In the genomic region with DNA sequence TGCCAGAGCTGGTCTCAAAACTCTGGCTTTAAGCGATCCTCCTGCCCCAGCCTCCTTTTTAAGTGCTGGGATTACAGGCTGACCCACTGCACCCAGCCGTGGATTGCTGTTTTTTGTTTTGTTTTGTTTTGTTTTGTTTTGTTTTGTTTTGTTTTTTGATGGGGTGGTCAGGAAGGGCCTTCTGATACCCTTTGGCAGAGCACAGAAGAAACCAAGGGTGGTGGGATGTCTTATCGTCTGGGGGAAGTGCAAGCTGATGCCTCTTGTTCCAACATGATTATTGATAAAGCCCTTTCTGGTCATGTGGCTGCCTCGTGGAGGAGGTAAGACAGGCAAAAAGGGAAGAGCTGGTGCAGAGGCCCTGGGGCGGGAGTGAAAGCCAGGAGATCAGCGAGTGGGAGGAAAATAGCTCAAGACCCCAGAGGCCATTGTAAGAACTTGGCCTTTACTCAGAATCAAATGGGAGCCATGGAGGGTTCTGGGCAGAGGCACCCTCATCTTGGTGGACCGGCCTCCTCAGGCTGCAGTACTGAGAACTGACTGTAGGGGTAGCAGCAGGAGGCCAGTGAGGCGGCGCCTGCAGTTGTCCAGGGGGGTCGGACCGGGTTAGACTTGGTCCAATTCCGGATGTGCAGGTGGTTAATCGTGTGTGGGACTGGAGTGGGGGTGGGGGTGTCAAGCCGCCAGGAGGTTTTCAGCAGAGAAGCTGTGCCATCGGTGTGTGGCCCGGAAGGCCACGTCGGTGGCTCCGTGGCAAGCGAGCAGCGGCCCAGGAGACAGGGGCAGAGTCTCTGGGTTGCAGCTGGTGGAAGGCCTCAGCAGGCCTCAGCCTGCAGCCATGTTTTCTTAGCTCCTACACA, we compare ENCODE assay signal across 8 cellular contexts.
DNase-seq lines count a peak whose midpoint lies in the region; ATAC-seq and TF ChIP-seq lines count a peak whose summit lies in the region.

No MANE protein-coding gene starts in this region.

- H3K9me3 ChIP-seq in endodermal cell (ENCODE audit: control insufficient read depth, low read length) (no peaks in the 10 kb centered on the region), gastrocnemius medialis (no peaks in the 10 kb centered on the region)

- in situ Hi-C loops in gastrocnemius medialis (cut with MboI; ENCODE audit: low sequenced_read_pairs in 4 of 4) = no loop called here

- intact Hi-C loops in gastrocnemius medialis (cut with DNase I; ENCODE audit: low total_unique reads) = no loop called here

- H3K4me3 Mint-ChIP-seq in endodermal cell = no peak overlapping the region

- peaks cover 15% of the 10 kb centered on the region for H3K4me1 Mint-ChIP-seq in endodermal cell

- H3K9me3 Mint-ChIP-seq in endodermal cell = no peaks in the 10 kb centered on the region

- ATAC-seq in gastrocnemius medialis = no peak
- ATAC-seq in GM18502 (IDR thresholded peaks at IDR 0.05; ENCODE audit: poor library complexity, unreplicated experiment) = no peak

- H3K36me3 ChIP-seq in endodermal cell (ENCODE audit: control insufficient read depth, insufficient read depth, low read length) = no peaks in the 10 kb centered on the region
- no peaks in the 10 kb centered on the region for H3K36me3 ChIP-seq in gastrocnemius medialis

- H3K9ac ChIP-seq in endodermal cell (ENCODE audit: extremely low read depth, low read length, poor library complexity, severe bottlenecking) = no peak overlapping the region

- peak; percentile 72 for DNase-seq in SK-N-DZ (ENCODE audit: low spot score)
- DNase-seq in endodermal cell = no peak
- no peak for DNase-seq in gastrocnemius medialis
- no peak for DNase-seq in cortex of kidney (lab: John Stamatoyannopoulos, UW)
- DNase-seq in hypothalamus (lab: John Stamatoyannopoulos, UW) = no peak
- no peak for DNase-seq in DMS153 treated with DMSO at 0.1 percent for 48 hours (lab: John Stamatoyannopoulos, UW; ENCODE audit: unreplicated experiment)

- no peaks in the 10 kb centered on the region for H3K27me3 Mint-ChIP-seq in endodermal cell (ENCODE audit: insufficient read depth)

- H3K36me3 Mint-ChIP-seq in endodermal cell (ENCODE audit: low read depth) = no peaks in the 10 kb centered on the region

- peak; percentile 73 for TF ChIP-seq CTCF in GM12872 (IDR thresholded peaks at IDR 0.05; ENCODE audit: insufficient read depth, low read depth, low read length)
- TF ChIP-seq CTCF in endodermal cell (conservative IDR thresholded peaks at IDR 0.05) = peak; percentile 64
- TF ChIP-seq CTCF in gastrocnemius medialis (IDR thresholded peaks at IDR 0.05 in 4 of 5, conservative IDR thresholded peaks at IDR 0.05 in 1 of 5) = peak in 4 of 5 experiments; percentile 45 to 60 (median 52)

- WGBS in endodermal cell (ENCODE audit: insufficient coverage in 1 of 2, insufficient read length in 1 of 2), 2 experiments = 95% methylated on average over 13 to 21 of the region's 21 CpGs

- H3K27ac ChIP-seq in endodermal cell (ENCODE audit: low read depth, low read length) (no peak overlapping the region), gastrocnemius medialis (peak overlapping the region in 3 of 4 donors; percentile 7 to 59 (median 48))

- no peak overlapping the region for H3K27ac Mint-ChIP-seq in endodermal cell

- H3K4me3 ChIP-seq in endodermal cell (ENCODE audit: low read length) = no peak overlapping the region
- H3K4me3 ChIP-seq in gastrocnemius medialis = no peak overlapping the region

- no peaks in the 10 kb centered on the region for H3K27me3 ChIP-seq in endodermal cell (ENCODE audit: control insufficient read depth, insufficient read depth, low read length, poor library complexity, severe bottlenecking)
- no peaks in the 10 kb centered on the region for H3K27me3 ChIP-seq in gastrocnemius medialis

- H3K4me1 ChIP-seq in endodermal cell (ENCODE audit: control insufficient read depth, insufficient read depth, low read length) = peaks cover 7% of the 10 kb centered on the region
- H3K4me1 ChIP-seq in gastrocnemius medialis = peaks cover 7 to 12% of the 10 kb centered on the region in 2 donors

- TF ChIP-seq POLR2A in gastrocnemius medialis (IDR thresholded peaks at IDR 0.05) = no peak
